In the genomic region with DNA sequence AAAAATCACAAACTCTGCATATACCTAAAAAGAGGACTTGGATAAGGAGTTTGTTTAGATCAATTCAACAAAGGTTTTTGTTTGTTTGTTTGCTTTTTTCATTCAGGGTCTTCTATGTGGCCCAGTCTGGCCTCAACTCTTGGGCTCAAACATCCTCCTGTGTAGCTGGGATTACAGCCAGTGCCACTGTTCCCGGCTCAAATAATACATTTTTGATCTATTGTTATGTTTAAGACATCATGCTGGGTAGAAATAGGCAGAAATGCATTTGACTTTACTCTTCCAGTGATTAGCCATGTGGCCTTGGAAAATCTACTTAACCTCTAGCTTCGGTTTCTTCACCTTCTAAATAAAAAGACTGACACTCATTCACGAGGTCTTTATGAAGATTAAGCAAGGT, we compare ENCODE assay signal across 22 cellular contexts.
"Had no signal": no experiment of that assay in that cellular context is flagged by ENCODE, and none has a peak within 500 bp of the region (broad histone marks: within the 10 kb centered on the region; RNA-seq: fewer than 3 reads in every experiment).

No MANE protein-coding gene starts in this region.

- ATAC-seq: activated CD8-positive, alpha-beta T cell treated with anti-CD3 and anti-CD28 coated beads, Interleukin-2, amount 10 ng/mL, durations not matched to agents 7 days and 5 days; left lobe of liver; naive thymus-derived CD4-positive, alpha-beta T cell; right cardiac atrium had no signal

- H3K9me3 ChIP-seq: ovary, thyroid gland had no signal

- H3K27ac ChIP-seq: dorsolateral prefrontal cortex, ovary, thyroid gland, WERI-Rb-1 had no signal

- H3K36me3 ChIP-seq: ovary, thyroid gland, WERI-Rb-1 had no signal

- H3K9me3 Mint-ChIP-seq: activated T-cell treated with anti-CD3 and anti-CD28 coated beads, Interleukin-2, amount 50 U/mL, for 24 hours; immature natural killer cell; naive thymus-derived CD4-positive, alpha-beta T cell; stimulated activated naive CD8-positive, alpha-beta T cell treated with anti-CD3 and anti-CD28 coated beads, Interleukin-15, Interleukin-2, amounts not matched to agents 100 ng/mL and 50 ng/mL, for 24 hours had no signal

- H3K4me3 Mint-ChIP-seq: activated CD8-positive, alpha-beta T cell treated with anti-CD3 and anti-CD28 coated beads, Interleukin-2, amount 10 ng/mL, durations not matched to agents 7 days and 5 days; activated T-cell treated with anti-CD3 and anti-CD28 coated beads, Interleukin-2, amount 50 U/mL, for 24 hours; brain; immature natural killer cell; naive thymus-derived CD4-positive, alpha-beta T cell; stimulated activated naive CD8-positive, alpha-beta T cell treated with anti-CD3 and anti-CD28 coated beads, Interleukin-15, Interleukin-2, amounts not matched to agents 100 ng/mL and 50 ng/mL, for 24 hours had no signal

- H3K36me3 Mint-ChIP-seq: immature natural killer cell had no signal

- H3K4me1 ChIP-seq: thyroid gland had no signal

- H3K27me3 Mint-ChIP-seq: activated T-cell treated with anti-CD3 and anti-CD28 coated beads, Interleukin-2, amount 50 U/mL, for 24 hours; naive thymus-derived CD4-positive, alpha-beta T cell; stimulated activated naive CD8-positive, alpha-beta T cell treated with anti-CD3 and anti-CD28 coated beads, Interleukin-15, Interleukin-2, amounts not matched to agents 100 ng/mL and 50 ng/mL, for 24 hours had no signal

- H3K27me3 ChIP-seq: dorsolateral prefrontal cortex, ovary, thyroid gland had no signal

- H3K27ac Mint-ChIP-seq: activated CD8-positive, alpha-beta T cell treated with anti-CD3 and anti-CD28 coated beads, Interleukin-2, amount 10 ng/mL, durations not matched to agents 7 days and 5 days; activated T-cell treated with anti-CD3 and anti-CD28 coated beads, Interleukin-2, amount 50 U/mL, for 24 hours; brain; immature natural killer cell; stimulated activated naive CD8-positive, alpha-beta T cell treated with anti-CD3 and anti-CD28 coated beads, Interleukin-15, Interleukin-2, amounts not matched to agents 100 ng/mL and 50 ng/mL, for 24 hours had no signal

- DNase-seq: activated CD4-positive, alpha-beta T cell treated with anti-CD3 and anti-CD28 coated beads for 1 hour; activated CD4-positive, alpha-beta T cell treated with anti-CD3 and anti-CD28 coated beads, Interleukin-2, amount 50 U/mL, for 1 hour; activated CD8-positive, alpha-beta T cell treated with anti-CD3 and anti-CD28 coated beads, Interleukin-2, amount 10 ng/mL, durations not matched to agents 7 days and 5 days; activated naive CD4-positive, alpha-beta T cell treated with Interleukin-2 at 50 U/mL for 16 hours; activated T-cell treated with anti-CD3 and anti-CD28 coated beads, Interleukin-2, amount 50 U/mL, for 24 hours; aorta; caudate nucleus; dorsolateral prefrontal cortex; immature natural killer cell; naive thymus-derived CD4-positive, alpha-beta T cell; ovary; right cardiac atrium; stimulated activated CD4-positive, alpha-beta T cell treated with anti-CD3 and anti-CD28 coated beads, Interleukin-12 subunit alpha, Interleukin-12 subunit beta, amount 100 ng/mL, for 4 hours; stimulated activated CD4-positive, alpha-beta T cell treated with anti-CD3 and anti-CD28 coated beads, Interleukin-4, amount 100 ng/mL, for 4 hours; substantia nigra; T-helper 1 cell; thyroid gland; WERI-Rb-1 had no signal

- H3K4me3 ChIP-seq: dorsolateral prefrontal cortex, lung, ovary, thyroid gland had no signal
